In genomic region chr9:89549031-89549644, GRCh38 we compare ENCODE assay signal across 1 cellular context.
A peak's percentile ranks its signal among the peaks of the same experiment; 100 is the strongest.
TF ChIP-seq lines count a peak whose summit lies in the region.

No MANE protein-coding gene starts in this region.

TF ChIP-seq in IMR-90, 13 proteins besides CTCF, POLR2A, EP300 and RAD21 (continued from another document):
- TF ChIP-seq ELK1 (IDR thresholded peaks at IDR 0.05; ENCODE audit: borderline replicate concordance, low read depth, low read length) (no peak), SMC3 (IDR thresholded peaks at IDR 0.05; ENCODE audit: low read depth, low read length) (peak; percentile 87)
